In the genomic region with DNA sequence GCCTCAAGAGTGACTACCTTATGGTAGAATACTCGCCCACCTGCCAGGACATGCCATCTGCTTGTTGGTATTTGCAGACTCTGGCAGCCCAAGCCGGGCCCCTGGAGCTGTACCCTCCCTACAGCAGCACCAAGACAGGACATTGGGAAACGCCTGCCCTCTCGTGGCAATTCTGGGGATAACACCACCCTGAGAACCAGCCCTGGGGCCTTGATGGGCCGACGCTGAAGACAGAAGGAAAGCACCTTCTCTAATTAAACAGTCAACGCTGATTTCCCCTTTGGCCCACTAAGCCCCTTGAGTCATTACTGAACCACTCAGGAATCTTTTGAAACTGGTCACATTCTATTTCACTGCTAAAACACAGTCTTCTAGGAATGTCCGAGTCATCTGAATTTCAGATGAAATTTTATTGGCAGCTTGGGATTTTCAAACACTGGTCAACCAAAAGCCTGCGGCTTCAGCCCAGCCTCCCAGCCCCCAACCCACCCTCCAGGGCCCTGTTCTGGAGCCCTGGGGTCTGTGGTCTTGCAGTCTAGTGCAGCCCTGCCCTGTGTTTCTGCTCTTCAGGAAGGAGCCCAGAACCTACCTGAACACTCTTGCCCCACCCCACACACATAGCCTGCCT, we compare ENCODE assay signal across 8 cellular contexts.
A peak's percentile ranks its signal among the peaks of the same experiment; 100 is the strongest.
DNase-seq lines count a peak whose midpoint lies in the region; ATAC-seq, FAIRE-seq and TF ChIP-seq lines count a peak whose summit lies in the region.

No MANE protein-coding gene starts in this region.

- no peaks in the 10 kb centered on the region for H3K27me3 ChIP-seq in RWPE2 (ENCODE audit: insufficient read depth, poor library complexity, severe bottlenecking)
- no peaks in the 10 kb centered on the region for H3K27me3 ChIP-seq in ovary
- peaks cover 0 to 15% of the 10 kb centered on the region in 2 donors for H3K27me3 ChIP-seq in tibial artery

- TF ChIP-seq CTCF in RWPE2 (IDR thresholded peaks at IDR 0.05; ENCODE audit: poor library complexity, severe bottlenecking) (peak; percentile 99), ovary (IDR thresholded peaks at IDR 0.05) (peak; percentile 37 to 58 (median 54)), tibial artery (IDR thresholded peaks at IDR 0.05) (peak; percentile 85 to 87)

- H3K4me3 ChIP-seq in RWPE2 (ENCODE audit: severe bottlenecking) (no peak overlapping the region), ovary (no peak overlapping the region), tibial artery (no peak overlapping the region)

- H3K27ac ChIP-seq in RWPE2 (ENCODE audit: poor library complexity, severe bottlenecking) (peak overlapping the region; percentile 27), ovary (no peak overlapping the region), tibial artery (peak overlapping the region in 1 of 2 donors; percentile 11)

- no peak for FAIRE-seq in frontal cortex (lab: Jason Lieb, UNC)

- ATAC-seq in GM21447 (IDR thresholded peaks at IDR 0.05; ENCODE audit: unreplicated experiment), result peak; percentile 86
- peak; percentile 82 for ATAC-seq in RWPE2 (ENCODE audit: low read depth)

- no peak for TF ChIP-seq EP300 in ovary (IDR thresholded peaks at IDR 0.05)

- WGBS in ovary, 3 donors, result 24 to 27% (median 26%) methylated on average over 9 of the region's 9 CpGs

- H3K9me3 ChIP-seq in RWPE2 (ENCODE audit: severe bottlenecking) (no peaks in the 10 kb centered on the region), ovary (no peaks in the 10 kb centered on the region), tibial artery (no peaks in the 10 kb centered on the region)

- H3K4me1 ChIP-seq in RWPE2 (ENCODE audit: insufficient read depth, poor library complexity, severe bottlenecking) (peaks cover 14% of the 10 kb centered on the region), ovary (ENCODE audit: insufficient read depth) (peaks cover 3% of the 10 kb centered on the region), tibial artery (peaks cover 0 to 20% (median 10%) of the 10 kb centered on the region in 4 donors)

- DNase-seq in DMS53 treated with DMSO at 0.1 percent for 48 hours (lab: John Stamatoyannopoulos, UW; ENCODE audit: unreplicated experiment) (peak; percentile 13), HUDEP-2 (lab: John Stamatoyannopoulos, UW; ENCODE audit: unreplicated experiment in 76 of 76) (peak in 54 of 76 experiments; percentile 4 to 75 (median 38)), RWPE2 (ENCODE audit: low spot score) (peak; percentile 98), frontal cortex (ENCODE audit: low spot score in 2 of 2) (peak; percentile 46 to 76), ovary (peak; percentile 36 to 78 (median 61)), tibial artery (peak; percentile 62 to 76)
- DNase-seq in activated effector memory CD4-positive, alpha-beta T cell treated with Interleukin-2 at 50 U/mL for 16 hours, result peak; percentile 64

- intact Hi-C loops in ovary (cut with DNase I), result no loop called here
- intact Hi-C loops in tibial artery (cut with DNase I; ENCODE audit: low total_unique reads), result no loop called here

- H3K36me3 ChIP-seq in RWPE2 (ENCODE audit: low read depth), result no peaks in the 10 kb centered on the region
- no peaks in the 10 kb centered on the region for H3K36me3 ChIP-seq in ovary
- no peaks in the 10 kb centered on the region for H3K36me3 ChIP-seq in tibial artery

- no peak for TF ChIP-seq POLR2A in ovary (IDR thresholded peaks at IDR 0.05)

Comparison
In these comparisons a context has a peak if more than half of its experiments do, and no peak if none do; other contexts are left out.
1. DNase-seq: peak in every context shown above with its lines; median percentile 98 in RWPE2; 69 in tibial artery; 64 in activated effector memory CD4-positive, alpha-beta T cell treated with Interleukin-2 at 50 U/mL for 16 hours; 61 in frontal cortex; 61 in ovary; 38 in HUDEP-2; 13 in DMS53 treated with DMSO at 0.1 percent for 48 hours.